In the genomic region with DNA sequence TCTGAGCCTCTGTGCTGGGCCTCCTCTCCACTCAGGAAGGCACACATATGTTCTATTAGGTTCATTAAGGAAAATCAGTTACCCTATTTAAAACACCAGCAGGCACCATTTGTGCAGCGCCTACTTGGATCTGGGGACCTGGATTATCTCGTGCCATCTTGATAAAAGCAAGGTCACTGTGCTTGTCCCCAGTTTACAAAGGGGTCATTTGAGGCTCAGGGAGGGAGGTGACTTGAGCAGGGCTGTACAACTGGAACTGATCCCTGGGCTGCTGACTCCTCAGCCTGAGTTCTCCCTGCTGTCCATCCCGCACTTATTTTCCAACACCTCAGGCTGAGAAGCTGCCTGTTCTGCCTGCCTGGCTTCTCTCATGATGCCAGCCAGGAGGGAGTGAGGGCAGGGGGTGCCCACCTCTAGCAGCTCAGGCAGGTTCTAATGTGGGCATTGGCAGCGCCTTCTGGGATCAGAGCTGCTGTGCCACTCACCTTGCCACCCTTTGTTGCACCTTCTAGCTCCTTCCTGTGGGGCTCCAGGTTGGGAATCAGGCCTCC, we compare ENCODE assay signal across 21 cellular contexts.
"Had no signal": no experiment of that assay in that cellular context is flagged by ENCODE, and none has a peak within 500 bp of the region (broad histone marks: within the 10 kb centered on the region; RNA-seq: fewer than 3 reads in every experiment).

No MANE protein-coding gene starts in this region.

- H3K9me3 ChIP-seq: adrenal gland, ascending aorta, colonic mucosa, esophagus muscularis mucosa, spleen, thoracic aorta, upper lobe of left lung had no signal

- H3K36me3 ChIP-seq: adrenal gland, ascending aorta, brain microvascular endothelial cell, colonic mucosa, esophagus muscularis mucosa, spleen, thoracic aorta, upper lobe of left lung had no signal

- H3K79me2 ChIP-seq: hepatocyte had no signal

- H3K27me3 ChIP-seq: adrenal gland, ascending aorta, brain microvascular endothelial cell, colonic mucosa, dorsolateral prefrontal cortex, esophagus muscularis mucosa, hepatocyte, spleen, upper lobe of left lung had no signal

- DNase-seq: activated CD4-positive, alpha-beta T cell treated with anti-CD3 and anti-CD28 coated beads, Interleukin-2, amount 50 U/mL, for 1 hour; activated CD4-positive, CD25-positive, alpha-beta regulatory T cell treated with anti-CD3 and anti-CD28 coated beads, Interleukin-2, amount 50 U/mL, for 72 hours; activated naive CD4-positive, alpha-beta T cell; activated T-cell treated with anti-CD3 and anti-CD28 coated beads, Interleukin-2, amount 50 U/mL, for 1 hour; colonic mucosa; effector memory CD8-positive, alpha-beta T cell; left ventricle myocardium superior; retina; stimulated activated CD4-positive, alpha-beta T cell treated with anti-CD3 and anti-CD28 coated beads, Interleukin-4, amount 100 ng/mL, for 24 hours; stimulated activated naive CD4-positive, alpha-beta T cell treated with Interleukin-2 at 50 U/mL for 16 hours; T-cell; upper lobe of left lung had no signal

- H3K27ac ChIP-seq: ascending aorta, brain microvascular endothelial cell, colonic mucosa, dorsolateral prefrontal cortex, hepatocyte, spleen, thoracic aorta, upper lobe of left lung, VCaP had no signal

- H3K4me3 ChIP-seq: adrenal gland, ascending aorta, colonic mucosa, dorsolateral prefrontal cortex, esophagus muscularis mucosa, hepatocyte, spleen, thoracic aorta, upper lobe of left lung had no signal

- H3K4me1 ChIP-seq: adrenal gland, colonic mucosa, spleen, upper lobe of left lung had no signal

- ATAC-seq: effector memory CD8-positive, alpha-beta T cell; left ventricle myocardium superior; T-cell had no signal

- H2AFZ ChIP-seq: hepatocyte had no signal

- H3K4me2 ChIP-seq: hepatocyte had no signal
